Comparison of ENCODE assay signal across 17 cellular contexts in genomic region chr16:56226187-56226586, GRCh38. TPM values are rescaled to one million over a fixed set of nuclear protein-coding genes. Genes with fewer than 3 reads are reported as not detected.
DNase-seq lines count a peak whose midpoint lies in the region; ATAC-seq and TF ChIP-seq lines count a peak whose summit lies in the region.
"Had no signal": no experiment of that assay in that cellular context is flagged by ENCODE, and none has a peak within 500 bp of the region (broad histone marks: within the 10 kb centered on the region; RNA-seq: fewer than 3 reads in every experiment).

No MANE protein-coding gene starts in this region.

- peaks cover 0 to 4% of the 10 kb centered on the region in 2 donors for H3K27me3 Mint-ChIP-seq in T-cell

- no peaks in the 10 kb centered on the region for H3K9me3 Mint-ChIP-seq in T-cell
- H3K9me3 Mint-ChIP-seq: endodermal cell had no signal

- POLR2A ChIA-PET in T-cell (lab: Charles Lee), result no interaction called here

- no peak overlapping the region for H3K4me3 ChIP-seq in AG10803 (ENCODE audit: low read length)
- H3K4me3 ChIP-seq: thoracic aorta had no signal

- peak overlapping the region; percentile 66 to 83 for H3K27ac Mint-ChIP-seq in T-cell
- H3K27ac Mint-ChIP-seq: endodermal cell had no signal

- CTCF ChIA-PET in T-cell (lab: Charles Lee), result no interaction called here

- H3K36me3 Mint-ChIP-seq in T-cell, result no peaks in the 10 kb centered on the region

- peak overlapping the region in 2 of 3 donors; percentile 15 to 26 for H3K4me3 Mint-ChIP-seq in T-cell
- H3K4me3 Mint-ChIP-seq: endodermal cell had no signal

- intact Hi-C loops in left ventricle myocardium superior (cut with micrococcal nuclease), result no loop called here

- TF ChIP-seq CTCF in AG10803 (conservative IDR thresholded peaks at IDR 0.05; ENCODE audit: low read length), result no peak

- H3K4me1 Mint-ChIP-seq in T-cell, result peaks cover 28 to 35% (median 33%) of the 10 kb centered on the region in 3 donors
- H3K4me1 Mint-ChIP-seq: endodermal cell had no signal

- DNase-seq in AG10803 (ENCODE audit: low read depth), result peak; percentile 40
- DNase-seq in EH (ENCODE audit: low read depth), result peak; percentile 50
- DNase-seq in T-cell, result no peak
- peak; percentile 48 for DNase-seq in left ventricle myocardium superior
- DNase-seq in NK-92 treated with Interleukin-12 subunit alpha and Interleukin-12 subunit beta, amount 100 ng/mL, for 24 hours (lab: John Stamatoyannopoulos, UW), result no peak
- DNase-seq in HPDE6-E6E7 (ENCODE audit: extremely low spot score), result no peak
- DNase-seq in NCI-H146 (lab: John Stamatoyannopoulos, UW), result no peak
- no peak for DNase-seq in NOMO-1 (lab: John Stamatoyannopoulos, UW; ENCODE audit: unreplicated experiment in 2 of 2)
- DNase-seq: activated CD8-positive, alpha-beta memory T cell treated with anti-CD3 and anti-CD28 coated beads for 24 hours; activated gamma-delta T cell; endodermal cell; NCI-H1105; NCI-H446 treated with DMSO at 0.1 percent for 48 hours; posterior cingulate gyrus; RPMI8226; T-helper 9 cell had no signal

- ATAC-seq in T-cell (replicated peaks in 1 of 4) (no peak), left ventricle myocardium superior (peak; percentile 91)

RNA-seq across cellular contexts. Expression of gene GNAO1, which starts 34.9 kb away (rescaled TPM):
- total RNA-seq in T-cell (10 to 100 TPM in 3 of 5 donors, 1 to 10 TPM in 2; 3.9 to 14.2 (median 12.6) TPM), left ventricle myocardium superior (23.6 TPM)

Comparison
In these comparisons a context has a peak if more than half of its experiments do, and no peak if none do; other contexts are left out.
1. DNase-seq: peak in AG10803 (single experiment), EH (single experiment) and left ventricle myocardium superior (single experiment); none in T-cell (0 of 34), NK-92 treated with Interleukin-12 subunit alpha and Interleukin-12 subunit beta, amount 100 ng/mL, for 24 hours (single experiment), HPDE6-E6E7 (single experiment), NCI-H146 (single experiment) and NOMO-1 (0 of 2).